10 cellular contexts compared by ENCODE assay signal in the genomic region with DNA sequence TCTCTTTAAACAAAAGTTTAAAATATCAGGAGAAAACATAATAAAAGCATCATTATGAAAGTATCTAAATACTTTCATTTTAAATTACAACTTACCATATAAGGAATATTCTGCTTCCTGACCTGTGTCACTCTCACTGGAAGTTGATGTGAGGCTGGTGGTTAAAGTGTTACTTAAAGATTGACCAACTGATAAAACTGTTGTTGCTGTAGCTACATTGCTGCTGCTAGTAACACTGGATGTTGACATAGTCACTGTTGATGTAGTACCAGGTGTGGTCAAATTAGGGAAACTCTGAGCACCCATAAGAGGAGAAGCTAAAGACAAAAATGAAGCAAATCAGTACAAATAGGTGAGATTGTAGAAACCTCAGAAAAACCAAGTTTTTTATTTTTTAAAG.
A peak's percentile ranks its signal among the peaks of the same experiment; 100 is the strongest.
DNase-seq lines count a peak whose midpoint lies in the region; ATAC-seq and TF ChIP-seq lines count a peak whose summit lies in the region.
"Had no signal": no experiment of that assay in that cellular context is flagged by ENCODE, and none has a peak within 500 bp of the region (broad histone marks: within the 10 kb centered on the region; RNA-seq: fewer than 3 reads in every experiment).

No MANE protein-coding gene starts in this region.

- peak; percentile 44 for DNase-seq in GM10248 (ENCODE audit: extremely low spot score)
- peak; percentile 10 for DNase-seq in Jurkat, Clone E6-1 (ENCODE audit: low read depth, low spot score)
- DNase-seq in immature natural killer cell: peak; percentile 88 to 90 (median 89)
- DNase-seq in aorta: no peak
- DNase-seq in NCI-H748 (lab: John Stamatoyannopoulos, UW; ENCODE audit: unreplicated experiment): no peak
- no peak for DNase-seq in COLO829 (ENCODE audit: low spot score)

- no peaks in the 10 kb centered on the region for H3K27me3 ChIP-seq in aorta (ENCODE audit: control insufficient read depth in 1 of 2, insufficient read depth in 2 of 2, low read length in 1 of 2)
- H3K27me3 ChIP-seq: breast epithelium had no signal

- peaks cover 20 to 67% (median 56%) of the 10 kb centered on the region in 3 donors for H3K36me3 Mint-ChIP-seq in immature natural killer cell

- peak overlapping the region; percentile 53 to 75 (median 69) for H3K4me3 Mint-ChIP-seq in immature natural killer cell
- H3K4me3 Mint-ChIP-seq: IgD-negative memory B cell had no signal

- no peak overlapping the region for H3K27ac ChIP-seq in aorta (ENCODE audit: low read depth in 1 of 2, low read length in 2 of 2)
- H3K27ac ChIP-seq: breast epithelium had no signal

- H3K27me3 Mint-ChIP-seq in immature natural killer cell (ENCODE audit: low read depth in 3 of 3): peaks cover 6 to 13% (median 10%) of the 10 kb centered on the region in 3 donors
- H3K27me3 Mint-ChIP-seq: IgD-negative memory B cell had no signal

- peak overlapping the region; percentile 80 to 95 (median 90) for H3K27ac Mint-ChIP-seq in immature natural killer cell

- TF ChIP-seq CTCF in GM10248 (IDR thresholded peaks at IDR 0.05; ENCODE audit: control extremely low read depth, extremely low read depth, low read depth, missing control alignments): no peak

- peaks cover 4 to 6% of the 10 kb centered on the region in 2 donors for H3K36me3 ChIP-seq in aorta (ENCODE audit: control insufficient read depth in 1 of 2, insufficient read depth in 2 of 2, low read length in 1 of 2)

- H3K9me3 Mint-ChIP-seq in immature natural killer cell: no peaks in the 10 kb centered on the region
- H3K9me3 Mint-ChIP-seq: IgD-negative memory B cell had no signal

- ATAC-seq in GM19467 (IDR thresholded peaks at IDR 0.05; ENCODE audit: unreplicated experiment) (peak; percentile 65), HG02884 (IDR thresholded peaks at IDR 0.05; ENCODE audit: unreplicated experiment) (no peak), aorta (ENCODE audit: low FRiP score) (no peak)

- CTCF ChIA-PET in GM10248 (lab: Yijun Ruan, JAX): interaction anchor here (0.9 to 1.9 kb wide), 7 partner anchors 11 to 149 kb away, joined by 3 to 6 read pairs (median 4); a partner anchor contains a TSS

- H3K4me1 Mint-ChIP-seq in immature natural killer cell: peaks cover 48 to 53% of the 10 kb centered on the region in 2 donors

- H3K9me3 ChIP-seq in aorta (ENCODE audit: control insufficient read depth, low read length): no peaks in the 10 kb centered on the region
- H3K9me3 ChIP-seq: breast epithelium had no signal

- POLR2A ChIA-PET in GM10248 (lab: Yijun Ruan, JAX): no interaction called here

- no peaks in the 10 kb centered on the region for H3K4me1 ChIP-seq in aorta (ENCODE audit: control insufficient read depth in 1 of 2, insufficient read depth in 2 of 2, low read length in 2 of 2)
- H3K4me1 ChIP-seq: breast epithelium had no signal

- intact Hi-C loops in aorta (cut with DNase I): loop anchor here in 1 of 2 donors (10.0 kb wide), 1 partner anchor 227 kb away; no protein-coding TSS in a partner anchor

- H3K4me3 ChIP-seq in Jurkat, Clone E6-1 (ENCODE audit: low read length): no peak overlapping the region
- no peak overlapping the region for H3K4me3 ChIP-seq in aorta (ENCODE audit: low read length in 2 of 2)
- H3K4me3 ChIP-seq: breast epithelium had no signal

Comparison
In these comparisons a context has a peak if more than half of its experiments do, and no peak if none do; other contexts are left out.
1. DNase-seq: peak in GM10248 (single experiment), Jurkat, Clone E6-1 (single experiment) and immature natural killer cell (3 of 3); none in aorta (0 of 2), NCI-H748 (single experiment) and COLO829 (single experiment).